Comparison of ENCODE assay signal across 9 cellular contexts in genomic region chr1:231724876-231725647, GRCh38.
DNase-seq lines count a peak whose midpoint lies in the region; ATAC-seq and TF ChIP-seq lines count a peak whose summit lies in the region.
"Had no signal": no experiment of that assay in that cellular context is flagged by ENCODE, and none has a peak within 500 bp of the region (broad histone marks: within the 10 kb centered on the region; RNA-seq: fewer than 3 reads in every experiment).

No MANE protein-coding gene starts in this region.

- TF ChIP-seq POLR2A in uterus (IDR thresholded peaks at IDR 0.05), result no peak

- H3K36me3 Mint-ChIP-seq in activated T-cell treated with anti-CD3 and anti-CD28 coated beads, Interleukin-2, amount 50 U/mL, for 72 hours (ENCODE audit: insufficient read depth in 2 of 2), result no peaks in the 10 kb centered on the region
- H3K36me3 Mint-ChIP-seq in activated T-cell treated with anti-CD3 and anti-CD28 coated beads, Interleukin-2, amount 50 U/mL, for 4 hours (ENCODE audit: insufficient read depth), result peaks cover 13% of the 10 kb centered on the region
- peaks cover 32% of the 10 kb centered on the region for H3K36me3 Mint-ChIP-seq in dendritic cell treated with granulocyte-macrophage colony-stimulating factor and Interleukin-4, amounts not matched to agents 40 ng/mL and 50 ng/mL, for 4 days (ENCODE audit: low read depth)

- no peaks in the 10 kb centered on the region for H3K27me3 Mint-ChIP-seq in activated T-cell treated with anti-CD3 and anti-CD28 coated beads, Interleukin-2, amount 50 U/mL, for 72 hours (ENCODE audit: low read depth)
- no peaks in the 10 kb centered on the region for H3K27me3 Mint-ChIP-seq in activated T-cell treated with anti-CD3 and anti-CD28 coated beads, Interleukin-2, amount 50 U/mL, for 4 hours (ENCODE audit: low read depth)
- no peaks in the 10 kb centered on the region for H3K27me3 Mint-ChIP-seq in dendritic cell treated with granulocyte-macrophage colony-stimulating factor and Interleukin-4, amounts not matched to agents 40 ng/mL and 50 ng/mL, for 4 days

- H3K9me3 ChIP-seq in mucosa of descending colon (no peaks in the 10 kb centered on the region), uterus (no peaks in the 10 kb centered on the region)

- H3K4me3 ChIP-seq in mucosa of descending colon (no peak overlapping the region), uterus (no peak overlapping the region)

- no peak overlapping the region for H3K4me3 Mint-ChIP-seq in activated T-cell treated with anti-CD3 and anti-CD28 coated beads, Interleukin-2, amount 50 U/mL, for 72 hours
- H3K4me3 Mint-ChIP-seq in activated T-cell treated with anti-CD3 and anti-CD28 coated beads, Interleukin-2, amount 50 U/mL, for 4 hours, result no peak overlapping the region
- no peak overlapping the region for H3K4me3 Mint-ChIP-seq in dendritic cell treated with granulocyte-macrophage colony-stimulating factor and Interleukin-4, amounts not matched to agents 40 ng/mL and 50 ng/mL, for 4 days

- peak; percentile 22 to 26 for DNase-seq in activated T-cell treated with anti-CD3 and anti-CD28 coated beads, Interleukin-2, amount 50 U/mL, for 72 hours
- DNase-seq in activated T-cell treated with anti-CD3 and anti-CD28 coated beads, Interleukin-2, amount 50 U/mL, for 4 hours, result no peak
- peak; percentile 69 for DNase-seq in HEK293T (ENCODE audit: extremely low spot score)
- DNase-seq in NOMO-1 treated with dmso at 0.1 percent for 144 hours (lab: John Stamatoyannopoulos, UW; ENCODE audit: unreplicated experiment), result peak; percentile 7
- DNase-seq in mucosa of descending colon, result peak in 1 of 3 donors; percentile 14
- no peak for DNase-seq in NCI-H774 (lab: John Stamatoyannopoulos, UW)
- DNase-seq in uterus, result no peak

- H3K9me3 Mint-ChIP-seq in activated T-cell treated with anti-CD3 and anti-CD28 coated beads, Interleukin-2, amount 50 U/mL, for 72 hours, result no peaks in the 10 kb centered on the region
- H3K9me3 Mint-ChIP-seq in activated T-cell treated with anti-CD3 and anti-CD28 coated beads, Interleukin-2, amount 50 U/mL, for 4 hours, result no peaks in the 10 kb centered on the region
- no peaks in the 10 kb centered on the region for H3K9me3 Mint-ChIP-seq in dendritic cell treated with granulocyte-macrophage colony-stimulating factor and Interleukin-4, amounts not matched to agents 40 ng/mL and 50 ng/mL, for 4 days

- H3K27ac ChIP-seq in uterus, result no peak overlapping the region
- H3K27ac ChIP-seq: epithelial cell of prostate had no signal

- no peaks in the 10 kb centered on the region for H3K4me1 Mint-ChIP-seq in activated T-cell treated with anti-CD3 and anti-CD28 coated beads, Interleukin-2, amount 50 U/mL, for 72 hours (ENCODE audit: low read depth)
- no peaks in the 10 kb centered on the region for H3K4me1 Mint-ChIP-seq in activated T-cell treated with anti-CD3 and anti-CD28 coated beads, Interleukin-2, amount 50 U/mL, for 4 hours (ENCODE audit: low read depth)
- peaks cover 28% of the 10 kb centered on the region for H3K4me1 Mint-ChIP-seq in dendritic cell treated with granulocyte-macrophage colony-stimulating factor and Interleukin-4, amounts not matched to agents 40 ng/mL and 50 ng/mL, for 4 days (ENCODE audit: low read depth)

- H3K4me1 ChIP-seq in mucosa of descending colon (ENCODE audit: low read depth), result no peaks in the 10 kb centered on the region
- H3K4me1 ChIP-seq in uterus, result no peaks in the 10 kb centered on the region

- POLR2A ChIA-PET in HEK293T (lab: Yijun Ruan, JAX), result no interaction called here

- no peaks in the 10 kb centered on the region for H3K27me3 ChIP-seq in uterus

- CTCF ChIA-PET in HEK293T (lab: Yijun Ruan, JAX), result interaction anchor here (0.6 to 1.3 kb wide), 2 partner anchors 9 to 103 kb away, joined by 3 to 8 read pairs; no protein-coding TSS in a partner anchor

- TF ChIP-seq CTCF in mucosa of descending colon (IDR thresholded peaks at IDR 0.05) (no peak), uterus (IDR thresholded peaks at IDR 0.05) (no peak)

- H3K36me3 ChIP-seq in mucosa of descending colon (ENCODE audit: low read depth) (no peaks in the 10 kb centered on the region), uterus (no peaks in the 10 kb centered on the region)

- intact Hi-C loops in dendritic cell treated with granulocyte-macrophage colony-stimulating factor and Interleukin-4, amounts not matched to agents 40 ng/mL and 50 ng/mL, for 4 days (cut with micrococcal nuclease), result no loop called here
- intact Hi-C loops in mucosa of descending colon (cut with DNase I, micrococcal nuclease), result no loop called here
- intact Hi-C loops in uterus (cut with DNase I; ENCODE audit: low total_unique reads), result no loop called here

- H3K27ac Mint-ChIP-seq in activated T-cell treated with anti-CD3 and anti-CD28 coated beads, Interleukin-2, amount 50 U/mL, for 72 hours, result no peak overlapping the region
- peak overlapping the region; percentile 70 for H3K27ac Mint-ChIP-seq in dendritic cell treated with granulocyte-macrophage colony-stimulating factor and Interleukin-4, amounts not matched to agents 40 ng/mL and 50 ng/mL, for 4 days

- ATAC-seq in activated T-cell treated with anti-CD3 and anti-CD28 coated beads, Interleukin-2, amount 50 U/mL, for 72 hours (replicated peaks in 1 of 2), result no peak
- no peak for ATAC-seq in activated T-cell treated with anti-CD3 and anti-CD28 coated beads, Interleukin-2, amount 50 U/mL, for 4 hours
- peak; percentile 62 for ATAC-seq in mucosa of descending colon

TF ChIP-seq in HEK293T, 16 proteins besides CTCF, POLR2A, EP300 and RAD21:
- no peak for TF ChIP-seq SP1 (IDR thresholded peaks at IDR 0.05)
- peak; percentile 72 for TF ChIP-seq PKNOX1 (IDR thresholded peaks at IDR 0.05)

Comparison
In these comparisons a context has a peak if more than half of its experiments do, and no peak if none do; other contexts are left out.
1. DNase-seq: peak in activated T-cell treated with anti-CD3 and anti-CD28 coated beads, Interleukin-2, amount 50 U/mL, for 72 hours (2 of 2), HEK293T (single experiment) and NOMO-1 treated with dmso at 0.1 percent for 144 hours (single experiment); none in activated T-cell treated with anti-CD3 and anti-CD28 coated beads, Interleukin-2, amount 50 U/mL, for 4 hours (single experiment), NCI-H774 (single experiment) and uterus (0 of 2).